ENCODE assay signal across 2 cellular contexts in genomic region chr11:132646890-132647289, GRCh38.
TF ChIP-seq lines count a peak whose summit lies in the region.

No MANE protein-coding gene starts in this region.

TF ChIP-seq in liver, 16 proteins besides CTCF, POLR2A, EP300 and RAD21:
- TF ChIP-seq, protein P1, sequence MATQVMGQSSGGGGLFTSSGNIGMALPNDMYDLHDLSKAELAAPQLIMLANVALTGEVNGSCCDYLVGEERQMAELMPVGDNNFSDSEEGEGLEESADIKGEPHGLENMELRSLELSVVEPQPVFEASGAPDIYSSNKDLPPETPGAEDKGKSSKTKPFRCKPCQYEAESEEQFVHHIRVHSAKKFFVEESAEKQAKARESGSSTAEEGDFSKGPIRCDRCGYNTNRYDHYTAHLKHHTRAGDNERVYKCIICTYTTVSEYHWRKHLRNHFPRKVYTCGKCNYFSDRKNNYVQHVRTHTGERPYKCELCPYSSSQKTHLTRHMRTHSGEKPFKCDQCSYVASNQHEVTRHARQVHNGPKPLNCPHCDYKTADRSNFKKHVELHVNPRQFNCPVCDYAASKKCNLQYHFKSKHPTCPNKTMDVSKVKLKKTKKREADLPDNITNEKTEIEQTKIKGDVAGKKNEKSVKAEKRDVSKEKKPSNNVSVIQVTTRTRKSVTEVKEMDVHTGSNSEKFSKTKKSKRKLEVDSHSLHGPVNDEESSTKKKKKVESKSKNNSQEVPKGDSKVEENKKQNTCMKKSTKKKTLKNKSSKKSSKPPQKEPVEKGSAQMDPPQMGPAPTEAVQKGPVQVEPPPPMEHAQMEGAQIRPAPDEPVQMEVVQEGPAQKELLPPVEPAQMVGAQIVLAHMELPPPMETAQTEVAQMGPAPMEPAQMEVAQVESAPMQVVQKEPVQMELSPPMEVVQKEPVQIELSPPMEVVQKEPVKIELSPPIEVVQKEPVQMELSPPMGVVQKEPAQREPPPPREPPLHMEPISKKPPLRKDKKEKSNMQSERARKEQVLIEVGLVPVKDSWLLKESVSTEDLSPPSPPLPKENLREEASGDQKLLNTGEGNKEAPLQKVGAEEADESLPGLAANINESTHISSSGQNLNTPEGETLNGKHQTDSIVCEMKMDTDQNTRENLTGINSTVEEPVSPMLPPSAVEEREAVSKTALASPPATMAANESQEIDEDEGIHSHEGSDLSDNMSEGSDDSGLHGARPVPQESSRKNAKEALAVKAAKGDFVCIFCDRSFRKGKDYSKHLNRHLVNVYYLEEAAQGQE (IDR thresholded peaks at IDR 0.05): no peak
- TF ChIP-seq HNF4G (IDR thresholded peaks at IDR 0.05) (no peak), NR2F2 (IDR thresholded peaks at IDR 0.05) (peak; percentile 64), GABPA (IDR thresholded peaks at IDR 0.05 in 1 of 2, conservative IDR thresholded peaks at IDR 0.05 in 1 of 2) (no peak)

TF ChIP-seq in HepG2, 621 proteins besides CTCF, POLR2A, EP300 and RAD21 (continued from another document):
- TF ChIP-seq ZBTB33 (CRISPR knock-in tag; IDR thresholded peaks at IDR 0.05) (no peak), POGZ (CRISPR knock-in tag; IDR thresholded peaks at IDR 0.05) (no peak), TIGD3 (CRISPR knock-in tag; IDR thresholded peaks at IDR 0.05; ENCODE audit: borderline replicate concordance) (no peak), ZNF12 (CRISPR knock-in tag; IDR thresholded peaks at IDR 0.05) (no peak), ATF1 (CRISPR knock-in tag; IDR thresholded peaks at IDR 0.05) (no peak), ZNF570 (CRISPR knock-in tag; IDR thresholded peaks at IDR 0.05; ENCODE audit: borderline replicate concordance) (no peak), JUN (CRISPR knock-in tag; IDR thresholded peaks at IDR 0.05) (no peak), HOXA7 (CRISPR knock-in tag; IDR thresholded peaks at IDR 0.05) (no peak)
- TF ChIP-seq, protein P2, sequence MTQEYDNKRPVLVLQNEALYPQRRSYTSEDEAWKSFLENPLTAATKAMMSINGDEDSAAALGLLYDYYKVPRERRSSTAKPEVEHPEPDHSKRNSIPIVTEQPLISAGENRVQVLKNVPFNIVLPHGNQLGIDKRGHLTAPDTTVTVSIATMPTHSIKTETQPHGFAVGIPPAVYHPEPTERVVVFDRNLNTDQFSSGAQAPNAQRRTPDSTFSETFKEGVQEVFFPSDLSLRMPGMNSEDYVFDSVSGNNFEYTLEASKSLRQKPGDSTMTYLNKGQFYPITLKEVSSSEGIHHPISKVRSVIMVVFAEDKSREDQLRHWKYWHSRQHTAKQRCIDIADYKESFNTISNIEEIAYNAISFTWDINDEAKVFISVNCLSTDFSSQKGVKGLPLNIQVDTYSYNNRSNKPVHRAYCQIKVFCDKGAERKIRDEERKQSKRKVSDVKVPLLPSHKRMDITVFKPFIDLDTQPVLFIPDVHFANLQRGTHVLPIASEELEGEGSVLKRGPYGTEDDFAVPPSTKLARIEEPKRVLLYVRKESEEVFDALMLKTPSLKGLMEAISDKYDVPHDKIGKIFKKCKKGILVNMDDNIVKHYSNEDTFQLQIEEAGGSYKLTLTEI (CRISPR knock-in tag; conservative IDR thresholded peaks at IDR 0.05): no peak
